ENCODE assay signal across 20 cellular contexts in genomic region chr18:39260565-39260964, GRCh38.
"Had no signal": no experiment of that assay in that cellular context is flagged by ENCODE, and none has a peak within 500 bp of the region (broad histone marks: within the 10 kb centered on the region; RNA-seq: fewer than 3 reads in every experiment).

No MANE protein-coding gene starts in this region.

- H3K36me3 ChIP-seq: SJSA1 had no signal

- H3K4me3 ChIP-seq: SJSA1, SK-N-MC had no signal

- H3K4me1 ChIP-seq: SJSA1 had no signal

- ATAC-seq: HepG2 had no signal

- H3K27ac ChIP-seq: SJSA1, SK-N-MC had no signal

- H3K27me3 ChIP-seq: SJSA1 had no signal

- H3K9me3 ChIP-seq: SJSA1 had no signal

- DNase-seq: IMR-90, Karpas-422, KG1, MM.1S, NCI-H1092 treated with DMSO at 0.1 percent for 48 hours, NCI-H1436, NCI-H1694 treated with DMSO at 0.1 percent for 48 hours, NCI-H1930, NCI-H2081, NCI-H2107, NCI-H2171 treated with DMSO at 0.1 percent for 48 hours, NCI-H524, NCI-H526 treated with DMSO at 0.1 percent for 48 hours, NCI-H774, Right ventricle myocardium superior, RPMI8226, SIG-M5 had no signal
